9 cellular contexts compared by ENCODE assay signal in the genomic region with DNA sequence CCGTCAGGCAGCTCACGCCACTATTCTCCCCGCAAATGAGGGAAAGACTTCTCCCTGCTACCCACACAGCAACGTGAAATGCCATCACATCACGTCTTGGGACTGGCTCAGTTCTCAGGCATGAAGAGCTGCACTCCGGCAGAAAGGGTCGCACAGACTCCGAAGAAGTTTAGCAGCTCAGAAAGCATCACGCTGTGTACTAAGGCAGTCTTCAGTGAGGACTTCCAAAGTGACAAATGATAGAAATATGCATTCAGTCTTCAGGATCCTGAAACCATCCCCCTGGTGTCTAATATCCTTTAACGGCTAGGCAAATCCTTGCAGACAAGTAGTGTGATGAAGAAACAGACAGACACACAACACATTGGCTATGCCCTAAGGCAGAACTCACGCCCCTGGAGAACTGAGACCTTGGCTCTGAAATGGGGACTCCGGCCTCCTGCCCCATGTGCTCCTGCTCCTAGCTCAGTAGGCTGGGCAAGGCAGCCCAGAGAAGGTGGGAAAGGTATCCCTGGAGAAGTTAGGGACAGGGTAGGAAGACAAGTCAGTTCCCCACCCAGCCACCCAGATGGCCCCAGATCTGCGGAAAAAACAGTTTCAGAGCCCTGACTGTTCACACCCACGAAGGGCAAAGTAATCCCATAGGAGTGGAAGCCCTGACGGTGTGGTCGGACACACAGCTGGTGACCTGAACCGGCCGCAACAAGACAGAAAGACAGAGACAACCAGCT. TPM values are rescaled to one million over a fixed set of nuclear protein-coding genes. Genes with fewer than 3 reads are reported as not detected.
A peak's percentile ranks its signal among the peaks of the same experiment; 100 is the strongest.
DNase-seq lines count a peak whose midpoint lies in the region; ATAC-seq and TF ChIP-seq lines count a peak whose summit lies in the region.
"Had no signal": no experiment of that assay in that cellular context is flagged by ENCODE, and none has a peak within 500 bp of the region (broad histone marks: within the 10 kb centered on the region; RNA-seq: fewer than 3 reads in every experiment).

No MANE protein-coding gene starts in this region.

- intact Hi-C loops in breast epithelium (cut with DNase I; ENCODE audit: low total_unique reads), result no loop called here
- intact Hi-C loops in MCF 10A (cut with micrococcal nuclease), result no loop called here
- intact Hi-C loops in uterus (cut with DNase I; ENCODE audit: low total_unique reads), result loop anchor here (10.0 kb wide), 1 partner anchor 94 kb away; no protein-coding TSS in a partner anchor
- intact Hi-C loops in PC-9 (cut with micrococcal nuclease; ENCODE audit: unreplicated experiment), result no loop called here

- H3K27me3 Mint-ChIP-seq in MCF 10A (ENCODE audit: insufficient read depth, unreplicated experiment) (no peaks in the 10 kb centered on the region), memory B cell (peaks cover 2% of the 10 kb centered on the region)

- H4K20me1 ChIP-seq in PC-9 (ENCODE audit: insufficient read depth), result no peaks in the 10 kb centered on the region

- TF ChIP-seq CTCF in breast epithelium (IDR thresholded peaks at IDR 0.05) (no peak), MCF 10A (IDR thresholded peaks at IDR 0.05; ENCODE audit: unreplicated experiment) (no peak), uterus (IDR thresholded peaks at IDR 0.05) (no peak), PC-9 (conservative IDR thresholded peaks at IDR 0.05) (no peak)

- CTCF ChIA-PET in MCF 10A (lab: Yijun Ruan, JAX), result interaction anchor here (0.6 kb wide), 1 partner anchor 9 kb away, joined by 3 read pairs; no protein-coding TSS in a partner anchor
- CTCF ChIA-PET in PC-9 (lab: Charles Lee), result no interaction called here

- H3K4me3 Mint-ChIP-seq in MCF 10A (ENCODE audit: unreplicated experiment), result no peak overlapping the region
- peak overlapping the region; percentile 88 for H3K4me3 Mint-ChIP-seq in memory B cell

- TF ChIP-seq POLR2A in breast epithelium (IDR thresholded peaks at IDR 0.05) (no peak), uterus (IDR thresholded peaks at IDR 0.05) (no peak)

- DNase-seq in breast epithelium (ENCODE audit: low spot score in 2 of 2) (no peak), MCF 10A (ENCODE audit: unreplicated experiment) (no peak), astrocyte of the hippocampus (ENCODE audit: low read depth, low spot score) (peak; percentile 56), memory B cell (ENCODE audit: low spot score in 2 of 2) (peak in 1 of 2 donors; percentile 21), uterus (no peak), cortex of kidney (lab: John Stamatoyannopoulos, UW) (no peak), NCI-H69 (lab: John Stamatoyannopoulos, UW) (no peak), PC-9 (no peak)

- POLR2A ChIA-PET in MCF 10A (lab: Yijun Ruan, JAX), result no interaction called here
- POLR2A ChIA-PET in PC-9 (lab: Charles Lee; ENCODE audit: unreplicated experiment), result no interaction called here

- H3K4me3 ChIP-seq in breast epithelium (peak overlapping the region; percentile 70 to 85 (median 71)), uterus (peak overlapping the region; percentile 54 to 66), PC-9 (no peak overlapping the region)

- no peaks in the 10 kb centered on the region for H3K36me3 ChIP-seq in breast epithelium
- H3K36me3 ChIP-seq in uterus, result no peaks in the 10 kb centered on the region
- H3K36me3 ChIP-seq in PC-9 (ENCODE audit: low read depth), result no peaks in the 10 kb centered on the region

- H3K27me3 ChIP-seq in breast epithelium (no peaks in the 10 kb centered on the region), uterus (no peaks in the 10 kb centered on the region), PC-9 (ENCODE audit: insufficient read depth, low read depth) (peaks cover 19% of the 10 kb centered on the region)

- no peaks in the 10 kb centered on the region for H3K9me2 ChIP-seq in PC-9 (ENCODE audit: insufficient read depth)

- no peak overlapping the region for H3K4me2 ChIP-seq in PC-9

- H3K27ac ChIP-seq in breast epithelium, result no peak overlapping the region
- H3K27ac ChIP-seq in uterus, result peak overlapping the region; percentile 88 to 98
- no peak overlapping the region for H3K27ac ChIP-seq in PC-9
- H3K27ac ChIP-seq: epithelial cell of prostate had no signal

- H3K4me1 Mint-ChIP-seq in MCF 10A (ENCODE audit: insufficient read depth, unreplicated experiment) (no peaks in the 10 kb centered on the region), memory B cell (peaks cover 30% of the 10 kb centered on the region)

- H3K79me2 ChIP-seq in PC-9 (ENCODE audit: low read depth), result no peaks in the 10 kb centered on the region

- ATAC-seq in memory B cell (ENCODE audit: low read depth), result peak; percentile 5

- H3K27ac Mint-ChIP-seq in MCF 10A (ENCODE audit: low read depth, unreplicated experiment) (no peak overlapping the region), memory B cell (peak overlapping the region; percentile 74)

- H3K9me3 ChIP-seq in breast epithelium (no peaks in the 10 kb centered on the region), uterus (no peaks in the 10 kb centered on the region), PC-9 (ENCODE audit: insufficient read depth, low read depth) (no peaks in the 10 kb centered on the region)

- H3F3A ChIP-seq in PC-9 (ENCODE audit: insufficient read depth, low read depth), result no peaks in the 10 kb centered on the region

- H3K4me1 ChIP-seq in breast epithelium, result peaks cover 4 to 6% of the 10 kb centered on the region in 2 donors
- H3K4me1 ChIP-seq in uterus, result no peaks in the 10 kb centered on the region
- no peaks in the 10 kb centered on the region for H3K4me1 ChIP-seq in PC-9 (replicated peaks; ENCODE audit: insufficient read depth)

- H2AFZ ChIP-seq in PC-9, result no peak overlapping the region

- H3K36me3 Mint-ChIP-seq in MCF 10A (ENCODE audit: insufficient read depth, unreplicated experiment), result no peaks in the 10 kb centered on the region
- peaks cover 5% of the 10 kb centered on the region for H3K36me3 Mint-ChIP-seq in memory B cell

- BruUV-seq in MCF 10A (replicated peaks; lab: Mats Ljungman, UMichigan), result no TSS peak
- no TSS peak for BruUV-seq in PC-9 (replicated peaks; lab: Mats Ljungman, UMichigan)

- H3K9me3 Mint-ChIP-seq in MCF 10A (ENCODE audit: unreplicated experiment) (peaks cover 10% of the 10 kb centered on the region), memory B cell (no peaks in the 10 kb centered on the region)

RNA-seq across cellular contexts. Expression of gene XYLT1, which starts 1.6 kb away (rescaled TPM):
- total RNA-seq in breast epithelium (10 to 100 TPM; 11.9 to 32.8 (median 13.8) TPM), MCF 10A (2022) (not detected in 2 replicates), uterus (10 to 100 TPM in 2 of 4 donors, 1 to 10 TPM in 2; 1.5 to 42.2 (median 15.7) TPM), PC-9 (2021) (1.3 and 1.7 TPM in 2 replicates)

Comparison
In these comparisons a context has a peak if more than half of its experiments do, and no peak if none do; other contexts are left out.
1. H3K27ac ChIP-seq: peak in uterus (2 of 2); none in breast epithelium (0 of 2) and PC-9 (single experiment).